Comparison of ENCODE assay signal across 28 cellular contexts in the genomic region with DNA sequence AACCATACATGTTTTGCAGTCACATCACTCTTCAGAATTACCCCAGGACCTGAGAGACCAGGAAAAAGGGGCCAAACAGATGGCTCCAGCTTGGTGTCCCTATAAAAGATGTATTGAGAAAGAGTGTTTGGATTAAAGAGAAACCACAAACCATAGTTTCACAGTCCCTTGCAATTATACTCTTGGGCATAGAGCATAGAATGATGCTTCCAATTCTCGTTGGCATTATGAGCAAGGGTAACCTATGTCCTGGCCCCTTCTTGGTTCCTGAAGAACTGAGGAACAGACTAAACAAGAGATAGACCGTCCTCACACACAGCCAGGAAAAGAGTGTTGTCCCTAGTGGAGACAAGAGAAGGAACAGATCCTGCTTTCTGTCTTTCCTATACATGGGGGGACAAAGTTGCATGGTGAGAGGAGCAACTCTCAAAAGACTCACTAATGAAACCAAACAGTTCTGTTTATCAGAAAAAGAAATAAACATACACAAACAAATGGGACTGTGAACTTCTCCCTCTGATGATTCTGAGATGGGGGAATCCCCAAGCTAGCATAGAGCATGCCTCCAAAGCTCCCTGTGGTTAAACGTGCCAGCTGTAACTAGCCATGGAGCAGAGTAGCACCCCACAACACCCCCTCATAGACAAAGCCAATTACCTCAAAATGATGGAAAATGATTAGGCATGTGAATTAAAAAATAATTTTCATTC.
"Had no signal": no experiment of that assay in that cellular context is flagged by ENCODE, and none has a peak within 500 bp of the region (broad histone marks: within the 10 kb centered on the region; RNA-seq: fewer than 3 reads in every experiment).

No MANE protein-coding gene starts in this region.

- H3K9me3 ChIP-seq: esophagus squamous epithelium, pancreas, prostate gland, suprapubic skin, tibial artery, upper lobe of right lung had no signal

- DNase-seq: activated CD4-positive, alpha-beta T cell treated with anti-CD3 and anti-CD28 coated beads for 36 hours; activated CD4-positive, CD25-positive, alpha-beta regulatory T cell; activated effector memory CD4-positive, alpha-beta T cell treated with Interleukin-2 at 50 U/mL for 16 hours; activated naive CD4-positive, alpha-beta T cell treated with Interleukin-2 at 50 U/mL for 16 hours; activated T-cell treated with anti-CD3 and anti-CD28 coated beads for 4 hours; activated T-cell treated with anti-CD3 and anti-CD28 coated beads, Interleukin-2, amount 50 U/mL, for 72 hours; caudate nucleus; effector CD4-positive, alpha-beta T cell; esophagus squamous epithelium; left cardiac atrium; left ventricle myocardium superior; mammary epithelial cell; midbrain; naive thymus-derived CD4-positive, alpha-beta T cell; nucleus accumbens; pancreas; retina; small intestine; stimulated activated CD4-positive, alpha-beta T cell treated with anti-CD3 and anti-CD28 coated beads, Interleukin-1b, Interleukin-23, amount 100 ng/mL, for 48 hours; stimulated activated naive B cell treated with anti-CD40 and anti-IgM and Interleukin-4, amounts not matched to agents 10 μg/mL and 1 μg/mL and 100 μg/mL, for 72 hours; T-cell; tibial artery; upper lobe of right lung had no signal

- H3K4me1 ChIP-seq: esophagus squamous epithelium, pancreas, prostate gland, suprapubic skin, tibial artery, upper lobe of right lung had no signal

- H3K4me3 ChIP-seq: esophagus squamous epithelium, pancreas, prostate gland, suprapubic skin, tibial artery, upper lobe of right lung had no signal

- H3K36me3 ChIP-seq: brain microvascular endothelial cell, esophagus squamous epithelium, pancreas, prostate gland, suprapubic skin, tibial artery, upper lobe of right lung had no signal

- H3K27ac ChIP-seq: brain microvascular endothelial cell, epithelial cell of prostate, esophagus squamous epithelium, pancreas, prostate gland, suprapubic skin, tibial artery, upper lobe of right lung had no signal

- H3K27me3 ChIP-seq: brain microvascular endothelial cell, esophagus squamous epithelium, pancreas, suprapubic skin, tibial artery, upper lobe of right lung had no signal

- ATAC-seq: activated CD4-positive, alpha-beta T cell treated with anti-CD3 and anti-CD28 coated beads for 36 hours; activated T-cell treated with anti-CD3 and anti-CD28 coated beads, Interleukin-2, amount 50 U/mL, for 72 hours; left cardiac atrium; left ventricle myocardium superior; naive thymus-derived CD4-positive, alpha-beta T cell; pancreas; sciatic nerve; stimulated activated naive B cell treated with anti-CD40 and anti-IgM and Interleukin-4, amounts not matched to agents 10 μg/mL and 1 μg/mL and 100 μg/mL, for 72 hours; T-cell; upper lobe of right lung had no signal
